Comparison of ENCODE assay signal across 13 cellular contexts in genomic region chr12:29591140-29592020, GRCh38.
DNase-seq lines count a peak whose midpoint lies in the region; ATAC-seq, FAIRE-seq and TF ChIP-seq lines count a peak whose summit lies in the region.
"Had no signal": no experiment of that assay in that cellular context is flagged by ENCODE, and none has a peak within 500 bp of the region (broad histone marks: within the 10 kb centered on the region; RNA-seq: fewer than 3 reads in every experiment).

No MANE protein-coding gene starts in this region.

- peaks cover 5 to 19% of the 10 kb centered on the region in 2 donors for H3K27me3 Mint-ChIP-seq in CD8-positive, alpha-beta memory T cell

- DNase-seq in left lobe of liver (ENCODE audit: low spot score) (peak; percentile 73), SK-N-DZ (ENCODE audit: low spot score) (no peak), H54 (ENCODE audit: insufficient read length, low spot score) (no peak)
- no peak for DNase-seq in CD8-positive, alpha-beta memory T cell
- DNase-seq: activated T-cell treated with anti-CD3 and anti-CD28 coated beads, Interleukin-2, amount 50 U/mL, for 24 hours; stimulated activated CD4-positive, alpha-beta T cell treated with anti-CD3 and anti-CD28 coated beads, Interleukin-4, amount 100 ng/mL, for 4 hours had no signal

- peak; percentile 26 for TF ChIP-seq CTCF in 22Rv1 (IDR thresholded peaks at IDR 0.05)

- peaks cover 0 to 2% (median 0%) of the 10 kb centered on the region in 5 donors for H3K9me3 Mint-ChIP-seq in CD8-positive, alpha-beta memory T cell
- H3K9me3 Mint-ChIP-seq: activated T-cell treated with anti-CD3 and anti-CD28 coated beads, Interleukin-2, amount 50 U/mL, for 24 hours; mesothelial cell of epicardium had no signal

- H3K4me1 ChIP-seq in HUES64 (ENCODE audit: insufficient read depth, low read length): peaks cover 27% of the 10 kb centered on the region
- no peaks in the 10 kb centered on the region for H3K4me1 ChIP-seq in CD8-positive, alpha-beta memory T cell (ENCODE audit: insufficient read depth, low read length)
- H3K4me1 ChIP-seq: BLaER1 treated with 17β-estradiol and CSF1 and Interleukin-3, amounts not matched to agents 10 nM and 100 nM had no signal

- peak; percentile 82 for ATAC-seq in left lobe of liver
- no peak for ATAC-seq in HG03025 (IDR thresholded peaks at IDR 0.05; ENCODE audit: low FRiP score, unreplicated experiment)

- H3K27ac Mint-ChIP-seq in CD8-positive, alpha-beta memory T cell: no peak overlapping the region
- H3K27ac Mint-ChIP-seq: activated T-cell treated with anti-CD3 and anti-CD28 coated beads, Interleukin-2, amount 50 U/mL, for 24 hours; mesothelial cell of epicardium had no signal

- no peak for TF ChIP-seq POLR2A in H54 (IDR thresholded peaks at IDR 0.05; ENCODE audit: low read depth, low read length)

- no peak overlapping the region for H3K4me3 Mint-ChIP-seq in CD8-positive, alpha-beta memory T cell
- H3K4me3 Mint-ChIP-seq: activated T-cell treated with anti-CD3 and anti-CD28 coated beads, Interleukin-2, amount 50 U/mL, for 24 hours; mesothelial cell of epicardium had no signal

- no peak overlapping the region for H3K27ac ChIP-seq in 22Rv1
- peak overlapping the region; percentile 85; the same call in 1 of the 2 replicates for H3K27ac ChIP-seq in HUES64 (ENCODE audit: low read depth, low read length)
- H3K27ac ChIP-seq in CD8-positive, alpha-beta memory T cell (ENCODE audit: low read depth, low read length): no peak overlapping the region
- H3K27ac ChIP-seq: BLaER1 treated with 17β-estradiol and CSF1 and Interleukin-3, amounts not matched to agents 10 nM and 100 nM; HL-60 had no signal

- no peaks in the 10 kb centered on the region for H3K36me3 ChIP-seq in HUES64 (ENCODE audit: insufficient read depth, low read length)
- no peaks in the 10 kb centered on the region for H3K36me3 ChIP-seq in CD8-positive, alpha-beta memory T cell (ENCODE audit: insufficient read depth, low read length)
- H3K36me3 ChIP-seq: BLaER1 treated with 17β-estradiol and CSF1 and Interleukin-3, amounts not matched to agents 10 nM and 100 nM had no signal

- peak overlapping the region; percentile 30; the same call in 1 of the 2 replicates for H3K4me3 ChIP-seq in HUES64 (ENCODE audit: low read length)
- no peak overlapping the region for H3K4me3 ChIP-seq in CD8-positive, alpha-beta memory T cell (ENCODE audit: low read length)
- H3K4me3 ChIP-seq: BLaER1 treated with 17β-estradiol and CSF1 and Interleukin-3, amounts not matched to agents 10 nM and 100 nM had no signal

- FAIRE-seq in endometrium (lab: Jason Lieb, UNC): peak; percentile 93
- FAIRE-seq in H54 (lab: Jason Lieb, UNC): no peak

- no peaks in the 10 kb centered on the region for H3K4me1 Mint-ChIP-seq in CD8-positive, alpha-beta memory T cell

- 20% methylated on average over 10 of the region's 11 CpGs for WGBS in HUES64

- H3K36me3 Mint-ChIP-seq in CD8-positive, alpha-beta memory T cell: no peaks in the 10 kb centered on the region
- H3K36me3 Mint-ChIP-seq: mesothelial cell of epicardium had no signal

- 0 out of 2 replicates have a peak overlapping the region, but pooled peaks have one; percentile 10 for H3K9ac ChIP-seq in HUES64 (ENCODE audit: low read depth, low read length)
- H3K9ac ChIP-seq: BLaER1 treated with 17β-estradiol and CSF1 and Interleukin-3, amounts not matched to agents 10 nM and 100 nM had no signal

- POLR2A ChIA-PET in CD8-positive, alpha-beta memory T cell (lab: Charles Lee): no interaction called here

- no peaks in the 10 kb centered on the region for H3K9me3 ChIP-seq in HUES64 (ENCODE audit: insufficient read depth, low read depth, low read length)
- no peaks in the 10 kb centered on the region for H3K9me3 ChIP-seq in CD8-positive, alpha-beta memory T cell (ENCODE audit: low read length)
- H3K9me3 ChIP-seq: BLaER1 treated with 17β-estradiol and CSF1 and Interleukin-3, amounts not matched to agents 10 nM and 100 nM had no signal

- peaks cover 9% of the 10 kb centered on the region for H3K27me3 ChIP-seq in HUES64 (ENCODE audit: insufficient read depth, low read length)
- no peaks in the 10 kb centered on the region for H3K27me3 ChIP-seq in CD8-positive, alpha-beta memory T cell (ENCODE audit: insufficient read depth, low read length, poor library complexity, severe bottlenecking)
- H3K27me3 ChIP-seq: BLaER1 treated with 17β-estradiol and CSF1 and Interleukin-3, amounts not matched to agents 10 nM and 100 nM had no signal

- CTCF ChIA-PET in CD8-positive, alpha-beta memory T cell (lab: Charles Lee): no interaction called here
